In genomic region chr18:30359521-30359920, GRCh38 we compare ENCODE assay signal across 17 cellular contexts.
"Had no signal": no experiment of that assay in that cellular context is flagged by ENCODE, and none has a peak within 500 bp of the region (broad histone marks: within the 10 kb centered on the region; RNA-seq: fewer than 3 reads in every experiment).

No MANE protein-coding gene starts in this region.

- H3K27ac Mint-ChIP-seq: activated CD8-positive, alpha-beta memory T cell treated with anti-CD3 and anti-CD28 coated beads, Interleukin-2, amount 10 ng/mL, durations not matched to agents 7 days and 5 days; nephron progenitor cell; stimulated activated naive CD8-positive, alpha-beta T cell treated with anti-CD3 and anti-CD28 coated beads, Interleukin-15, Interleukin-2, amounts not matched to agents 100 ng/mL and 50 ng/mL, for 24 hours; T-helper 17 cell had no signal

- H3K4me1 ChIP-seq: ascending aorta, heart right ventricle, left ventricle myocardium inferior, upper lobe of left lung had no signal

- H3K9me3 Mint-ChIP-seq: nephron progenitor cell had no signal

- ATAC-seq: activated CD8-positive, alpha-beta memory T cell treated with anti-CD3 and anti-CD28 coated beads, Interleukin-2, amount 10 ng/mL, durations not matched to agents 7 days and 5 days; activated T-cell treated with anti-CD3 and anti-CD28 coated beads, Interleukin-2, amount 50 U/mL, for 4 hours; heart right ventricle; sciatic nerve; T-helper 17 cell had no signal

- H3K27ac ChIP-seq: ascending aorta, cardiac muscle cell, heart right ventricle, left ventricle myocardium inferior, upper lobe of left lung had no signal

- H3K27me3 ChIP-seq: ascending aorta, cardiac muscle cell, heart right ventricle, upper lobe of left lung had no signal

- DNase-seq: activated CD4-positive, alpha-beta T cell treated with anti-CD3 and anti-CD28 coated beads, Interleukin-2, amount 50 U/mL, for 48 hours; activated CD4-positive, CD25-positive, alpha-beta regulatory T cell treated with anti-CD3 and anti-CD28 coated beads, Interleukin-2, amount 50 U/mL, for 72 hours; activated CD8-positive, alpha-beta memory T cell treated with anti-CD3 and anti-CD28 coated beads, Interleukin-2, amount 10 ng/mL, durations not matched to agents 7 days and 5 days; activated T-cell treated with anti-CD3 and anti-CD28 coated beads, Interleukin-2, amount 50 U/mL, for 4 hours; foreskin melanocyte; heart right ventricle; left ventricle myocardium inferior; mesendoderm; nephron progenitor cell; stimulated activated CD4-positive, alpha-beta T cell treated with anti-CD3 and anti-CD28 coated beads, Interleukin-12 subunit alpha, Interleukin-12 subunit beta, amount 100 ng/mL, for 4 hours; stimulated activated CD4-positive, alpha-beta T cell treated with anti-CD3 and anti-CD28 coated beads, Interleukin-2, amount 100 ng/mL, for 48 hours; T-helper 17 cell; upper lobe of left lung had no signal

- H3K9me3 ChIP-seq: ascending aorta, heart right ventricle, left ventricle myocardium inferior, upper lobe of left lung had no signal

- H3K36me3 Mint-ChIP-seq: activated CD8-positive, alpha-beta memory T cell treated with anti-CD3 and anti-CD28 coated beads, Interleukin-2, amount 10 ng/mL, durations not matched to agents 7 days and 5 days had no signal

- H3K27me3 Mint-ChIP-seq: activated CD8-positive, alpha-beta memory T cell treated with anti-CD3 and anti-CD28 coated beads, Interleukin-2, amount 10 ng/mL, durations not matched to agents 7 days and 5 days; stimulated activated naive CD8-positive, alpha-beta T cell treated with anti-CD3 and anti-CD28 coated beads, Interleukin-15, Interleukin-2, amounts not matched to agents 100 ng/mL and 50 ng/mL, for 24 hours; T-helper 17 cell had no signal

- H3K4me3 Mint-ChIP-seq: activated CD8-positive, alpha-beta memory T cell treated with anti-CD3 and anti-CD28 coated beads, Interleukin-2, amount 10 ng/mL, durations not matched to agents 7 days and 5 days; activated T-cell treated with anti-CD3 and anti-CD28 coated beads, Interleukin-2, amount 50 U/mL, for 4 hours; nephron progenitor cell; stimulated activated naive CD8-positive, alpha-beta T cell treated with anti-CD3 and anti-CD28 coated beads, Interleukin-15, Interleukin-2, amounts not matched to agents 100 ng/mL and 50 ng/mL, for 24 hours; T-helper 17 cell had no signal

- H3K36me3 ChIP-seq: ascending aorta, cardiac muscle cell, heart right ventricle, left ventricle myocardium inferior, upper lobe of left lung had no signal

- H3K4me3 ChIP-seq: ascending aorta, cardiac muscle cell, heart right ventricle, left ventricle myocardium inferior, upper lobe of left lung had no signal

- H3K4me1 Mint-ChIP-seq: activated CD8-positive, alpha-beta memory T cell treated with anti-CD3 and anti-CD28 coated beads, Interleukin-2, amount 10 ng/mL, durations not matched to agents 7 days and 5 days; nephron progenitor cell; T-helper 17 cell had no signal
